Comparison of ENCODE assay signal across 18 cellular contexts in the genomic region with DNA sequence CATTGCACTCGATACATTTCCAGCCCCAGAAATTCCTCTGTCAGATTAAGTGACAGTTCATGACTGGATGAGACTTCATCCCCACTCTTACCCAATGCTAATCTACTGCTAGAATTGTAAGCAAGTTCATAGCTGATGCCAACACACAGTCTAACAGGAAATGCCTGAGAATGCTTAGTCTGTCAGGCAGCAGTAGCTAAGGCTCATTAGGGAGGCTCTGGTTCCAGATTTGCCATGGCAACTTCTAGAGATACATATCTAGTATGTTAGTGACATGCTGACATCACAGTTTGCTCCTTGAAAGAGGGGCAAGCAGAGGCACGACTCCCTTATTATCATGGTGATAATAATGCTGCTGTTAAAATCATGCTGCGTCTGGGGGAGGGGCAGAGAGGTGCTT.
A peak's percentile ranks its signal among the peaks of the same experiment; 100 is the strongest.
DNase-seq lines count a peak whose midpoint lies in the region; ATAC-seq, FAIRE-seq and TF ChIP-seq lines count a peak whose summit lies in the region.
"Had no signal": no experiment of that assay in that cellular context is flagged by ENCODE, and none has a peak within 500 bp of the region (broad histone marks: within the 10 kb centered on the region; RNA-seq: fewer than 3 reads in every experiment).

No MANE protein-coding gene starts in this region.

- H3K36me3 ChIP-seq in keratinocyte (ENCODE audit: control insufficient read depth in 2 of 2, extremely low read depth in 1 of 2, insufficient read depth in 2 of 2, low read length in 2 of 2), result no peaks in the 10 kb centered on the region
- H3K36me3 ChIP-seq: right atrium auricular region, SJSA1, thoracic aorta had no signal

- no peaks in the 10 kb centered on the region for H3K9me3 ChIP-seq in keratinocyte (ENCODE audit: control insufficient read depth, low read depth, low read length)
- H3K9me3 ChIP-seq: right atrium auricular region, SJSA1, thoracic aorta had no signal

- no peaks in the 10 kb centered on the region for H3K27me3 ChIP-seq in keratinocyte (ENCODE audit: control insufficient read depth, extremely low read depth, insufficient read depth, low read length)
- H3K27me3 ChIP-seq: right atrium auricular region, SJSA1 had no signal

- H3K9ac ChIP-seq in keratinocyte (ENCODE audit: control insufficient read depth, extremely low read depth, insufficient read depth, low read length), result no peak overlapping the region

- H3K4me1 ChIP-seq in keratinocyte (ENCODE audit: control insufficient read depth, extremely low read depth, insufficient read depth, low read length), result peaks cover 12% of the 10 kb centered on the region
- H3K4me1 ChIP-seq: right atrium auricular region, SJSA1 had no signal

- no peak overlapping the region for H3K4me3 ChIP-seq in keratinocyte (ENCODE audit: control insufficient read depth in 2 of 3, extremely low read depth in 1 of 3, insufficient read depth in 2 of 3, low read depth in 1 of 3, low read length in 3 of 3)
- H3K4me3 ChIP-seq: right atrium auricular region, SJSA1, thoracic aorta had no signal

- H3K27ac ChIP-seq in keratinocyte (ENCODE audit: control insufficient read depth, insufficient read depth, low read length), result no peak overlapping the region
- H3K27ac ChIP-seq: right atrium auricular region, SJSA1, thoracic aorta had no signal

- no peak for ATAC-seq in GM18861 (IDR thresholded peaks at IDR 0.05; ENCODE audit: unreplicated experiment)
- ATAC-seq: activated T-helper 17 cell treated with anti-CD3 and anti-CD28 coated beads, Interleukin-2, amount 50 U/mL, for 72 hours had no signal

- H3K79me2 ChIP-seq in keratinocyte (ENCODE audit: control insufficient read depth, insufficient read depth, low read length), result no peaks in the 10 kb centered on the region

- TF ChIP-seq CTCF in keratinocyte (optimal IDR thresholded peaks at IDR 0.05 in 1 of 3, IDR thresholded peaks at IDR 0.05 in 1 of 3, conservative IDR thresholded peaks at IDR 0.05 in 1 of 3; ENCODE audit: extremely low read depth in 1 of 3, insufficient read depth in 2 of 3, low read length in 3 of 3), result no peak

- FAIRE-seq in keratinocyte (lab: Jason Lieb, UNC), result peak; percentile 91
- FAIRE-seq: GM19239 had no signal

- DNase-seq in AG20443 (ENCODE audit: low spot score) (peak; percentile 79), NCI-H1105 (lab: John Stamatoyannopoulos, UW) (peak; percentile 78), amniotic epithelial cell (ENCODE audit: low read depth) (peak; percentile 52), keratinocyte (ENCODE audit: low read depth, low spot score) (no peak), AML-193 (lab: John Stamatoyannopoulos, UW) (no peak), NCI-H1048 (lab: John Stamatoyannopoulos, UW) (no peak), NCI-H146 (lab: John Stamatoyannopoulos, UW) (no peak)
- DNase-seq: C1 segment of cervical spinal cord, H9, head of caudate nucleus, KG1, NCI-H510A treated with DMSO at 0.1 percent for 48 hours had no signal

- H2AFZ ChIP-seq in keratinocyte (ENCODE audit: control insufficient read depth, low read length), result peak overlapping the region; percentile 14

- dilution Hi-C loops in keratinocyte (cut with MboI; ENCODE audit: extremely low pct_ligation_motif_present, low sequenced_read_pairs), result no loop called here

- H3K9me1 ChIP-seq in keratinocyte (ENCODE audit: control insufficient read depth, extremely low read depth, insufficient read depth, low read length), result no peaks in the 10 kb centered on the region

- H4K20me1 ChIP-seq in keratinocyte (ENCODE audit: control insufficient read depth, extremely low read depth, insufficient read depth, low read length), result no peaks in the 10 kb centered on the region

- H3K4me2 ChIP-seq in keratinocyte (ENCODE audit: control insufficient read depth, extremely low read depth, insufficient read depth, low read depth, low read length), result peak overlapping the region; percentile 20

Comparison
In these comparisons a context has a peak if more than half of its experiments do, and no peak if none do; other contexts are left out.
1. DNase-seq: peak in AG20443 (single experiment), NCI-H1105 (single experiment) and amniotic epithelial cell (single experiment); none in keratinocyte (single experiment), AML-193 (0 of 2), NCI-H1048 (single experiment) and NCI-H146 (single experiment).